Comparison of ENCODE assay signal across 1 cellular context in the genomic region with DNA sequence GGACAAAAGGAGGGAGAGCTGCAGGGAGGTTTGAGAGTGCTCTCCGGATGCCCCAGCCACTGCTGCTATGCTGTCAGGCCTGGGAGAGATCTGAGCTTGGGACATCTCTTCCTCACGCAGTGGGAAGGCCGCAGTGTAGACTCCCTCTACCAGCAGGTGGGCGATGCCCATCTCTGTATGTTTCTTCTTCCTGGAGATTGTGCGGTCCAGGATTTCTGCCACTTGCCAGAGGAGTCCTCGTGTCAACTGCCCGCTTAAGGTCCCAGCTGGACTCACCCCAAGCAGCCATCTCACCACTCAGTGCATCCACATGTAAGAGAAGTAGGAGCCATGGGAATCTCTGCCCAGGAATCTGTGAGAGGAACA.
TF ChIP-seq lines count a peak whose summit lies in the region.

No MANE protein-coding gene starts in this region.

TF ChIP-seq in WTC11, 78 proteins besides CTCF, POLR2A, EP300 and RAD21 (continued from another document):
- TF ChIP-seq ZNF425 (CRISPR knock-in tag; conservative IDR thresholded peaks at IDR 0.05) (no peak), PRDM15 (CRISPR knock-in tag; IDR thresholded peaks at IDR 0.05) (no peak), SMAD3 (CRISPR knock-in tag; IDR thresholded peaks at IDR 0.05; ENCODE audit: borderline replicate concordance) (no peak), SOX15 (CRISPR knock-in tag; IDR thresholded peaks at IDR 0.05) (no peak)
- TF ChIP-seq, protein P1, sequence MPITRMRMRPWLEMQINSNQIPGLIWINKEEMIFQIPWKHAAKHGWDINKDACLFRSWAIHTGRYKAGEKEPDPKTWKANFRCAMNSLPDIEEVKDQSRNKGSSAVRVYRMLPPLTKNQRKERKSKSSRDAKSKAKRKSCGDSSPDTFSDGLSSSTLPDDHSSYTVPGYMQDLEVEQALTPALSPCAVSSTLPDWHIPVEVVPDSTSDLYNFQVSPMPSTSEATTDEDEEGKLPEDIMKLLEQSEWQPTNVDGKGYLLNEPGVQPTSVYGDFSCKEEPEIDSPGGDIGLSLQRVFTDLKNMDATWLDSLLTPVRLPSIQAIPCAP (CRISPR knock-in tag; IDR thresholded peaks at IDR 0.05): no peak
- TF ChIP-seq, protein P2, sequence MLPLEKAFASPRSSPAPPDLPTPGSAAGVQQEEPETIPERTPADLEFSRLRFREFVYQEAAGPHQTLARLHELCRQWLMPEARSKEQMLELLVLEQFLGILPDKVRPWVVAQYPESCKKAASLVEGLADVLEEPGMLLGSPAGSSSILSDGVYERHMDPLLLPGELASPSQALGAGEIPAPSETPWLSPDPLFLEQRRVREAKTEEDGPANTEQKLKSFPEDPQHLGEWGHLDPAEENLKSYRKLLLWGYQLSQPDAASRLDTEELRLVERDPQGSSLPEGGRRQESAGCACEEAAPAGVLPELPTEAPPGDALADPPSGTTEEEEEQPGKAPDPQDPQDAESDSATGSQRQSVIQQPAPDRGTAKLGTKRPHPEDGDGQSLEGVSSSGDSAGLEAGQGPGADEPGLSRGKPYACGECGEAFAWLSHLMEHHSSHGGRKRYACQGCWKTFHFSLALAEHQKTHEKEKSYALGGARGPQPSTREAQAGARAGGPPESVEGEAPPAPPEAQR (CRISPR knock-in tag; IDR thresholded peaks at IDR 0.05): no peak
- TF ChIP-seq, protein P3, sequence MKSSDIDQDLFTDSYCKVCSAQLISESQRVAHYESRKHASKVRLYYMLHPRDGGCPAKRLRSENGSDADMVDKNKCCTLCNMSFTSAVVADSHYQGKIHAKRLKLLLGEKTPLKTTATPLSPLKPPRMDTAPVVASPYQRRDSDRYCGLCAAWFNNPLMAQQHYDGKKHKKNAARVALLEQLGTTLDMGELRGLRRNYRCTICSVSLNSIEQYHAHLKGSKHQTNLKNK (CRISPR knock-in tag; IDR thresholded peaks at IDR 0.05): no peak
